In genomic region chr1:193537266-193538003, GRCh38 we compare ENCODE assay signal across 9 cellular contexts.
DNase-seq lines count a peak whose midpoint lies in the region; ATAC-seq lines count a peak whose summit lies in the region.
"Had no signal": no experiment of that assay in that cellular context is flagged by ENCODE, and none has a peak within 500 bp of the region (broad histone marks: within the 10 kb centered on the region; RNA-seq: fewer than 3 reads in every experiment).

No MANE protein-coding gene starts in this region.

- H3K9me3 ChIP-seq in effector memory CD4-positive, alpha-beta T cell (ENCODE audit: control insufficient read depth, low read length): no peaks in the 10 kb centered on the region

- H3K4me3 ChIP-seq in effector memory CD4-positive, alpha-beta T cell (ENCODE audit: insufficient read depth, low read depth, low read length, poor library complexity, severe bottlenecking): peak overlapping the region; percentile 15

- DNase-seq in RPMI8226 (peak; percentile 93), cardiac septum (ENCODE audit: low spot score) (no peak), kidney glomerular epithelial cell (lab: John Stamatoyannopoulos, UW) (no peak), HCEC 1CT (no peak)
- peak in 1 of 3 donors; percentile 24 for DNase-seq in effector memory CD4-positive, alpha-beta T cell
- no peak for DNase-seq in effector CD8-positive, alpha-beta T cell (lab: John Stamatoyannopoulos, UW)

- peaks cover 14% of the 10 kb centered on the region for H3K4me1 ChIP-seq in effector memory CD4-positive, alpha-beta T cell (ENCODE audit: control insufficient read depth, insufficient read depth, low read length, poor library complexity, severe bottlenecking)

- no peaks in the 10 kb centered on the region for H3K27me3 ChIP-seq in effector memory CD4-positive, alpha-beta T cell (replicated peaks; ENCODE audit: control insufficient read depth, insufficient read depth, low read length, poor library complexity, severe bottlenecking)

- H3K27ac ChIP-seq in effector memory CD4-positive, alpha-beta T cell (ENCODE audit: insufficient read depth, low read length, poor library complexity, severe bottlenecking): peak overlapping the region; percentile 70

- peak; percentile 84 for ATAC-seq in GM18511 (IDR thresholded peaks at IDR 0.05; ENCODE audit: unreplicated experiment)
- ATAC-seq in HG02798 (IDR thresholded peaks at IDR 0.05; ENCODE audit: poor library complexity, unreplicated experiment): peak; percentile 84
- ATAC-seq: HCT116 had no signal

- H3K36me3 ChIP-seq in effector memory CD4-positive, alpha-beta T cell (ENCODE audit: control insufficient read depth, insufficient read depth, low read length): no peaks in the 10 kb centered on the region

- intact Hi-C loops in cardiac septum (cut with DNase I): no loop called here
